13 cellular contexts compared by ENCODE assay signal in genomic region chr9:36141761-36142160, GRCh38. TPM values are rescaled to one million over a fixed set of nuclear protein-coding genes. Genes with fewer than 3 reads are reported as not detected.
DNase-seq lines count a peak whose midpoint lies in the region; ATAC-seq and TF ChIP-seq lines count a peak whose summit lies in the region.
"Had no signal": no experiment of that assay in that cellular context is flagged by ENCODE, and none has a peak within 500 bp of the region (broad histone marks: within the 10 kb centered on the region; RNA-seq: fewer than 3 reads in every experiment).

No MANE protein-coding gene starts in this region.

- peaks cover 99% of the 10 kb centered on the region for H3K4me1 Mint-ChIP-seq in dendritic cell treated with granulocyte-macrophage colony-stimulating factor and Interleukin-4, amounts not matched to agents 40 ng/mL and 50 ng/mL, for 4 days (ENCODE audit: low read depth)
- H3K4me1 Mint-ChIP-seq in osteocyte (ENCODE audit: unreplicated experiment): peaks cover 43% of the 10 kb centered on the region

- H3K27me3 Mint-ChIP-seq in dendritic cell treated with granulocyte-macrophage colony-stimulating factor and Interleukin-4, amounts not matched to agents 40 ng/mL and 50 ng/mL, for 4 days: no peaks in the 10 kb centered on the region
- H3K27me3 Mint-ChIP-seq in osteocyte (ENCODE audit: unreplicated experiment): no peaks in the 10 kb centered on the region

- peaks cover 0 to 67% of the 10 kb centered on the region in 2 donors for H3K4me1 ChIP-seq in right atrium auricular region

- TF ChIP-seq POLR2A in erythroblast (IDR thresholded peaks at IDR 0.05; ENCODE audit: low read length): no peak

- H3K4me3 Mint-ChIP-seq in dendritic cell treated with granulocyte-macrophage colony-stimulating factor and Interleukin-4, amounts not matched to agents 40 ng/mL and 50 ng/mL, for 4 days: peak overlapping the region; percentile 11
- H3K4me3 Mint-ChIP-seq in osteocyte (ENCODE audit: unreplicated experiment): no peak overlapping the region
- H3K4me3 Mint-ChIP-seq: neural progenitor cell had no signal

- intact Hi-C loops in Right ventricle myocardium inferior (cut with DNase I): no loop called here
- intact Hi-C loops in dendritic cell treated with granulocyte-macrophage colony-stimulating factor and Interleukin-4, amounts not matched to agents 40 ng/mL and 50 ng/mL, for 4 days (cut with micrococcal nuclease): no loop called here

- ATAC-seq in Right ventricle myocardium inferior (no peak), GM19395 (IDR thresholded peaks at IDR 0.05; ENCODE audit: unreplicated experiment) (no peak)

- peak overlapping the region; percentile 93 for H3K27ac Mint-ChIP-seq in dendritic cell treated with granulocyte-macrophage colony-stimulating factor and Interleukin-4, amounts not matched to agents 40 ng/mL and 50 ng/mL, for 4 days
- peak overlapping the region; percentile 60 for H3K27ac Mint-ChIP-seq in osteocyte (ENCODE audit: unreplicated experiment)
- H3K27ac Mint-ChIP-seq: neural progenitor cell had no signal

- TF ChIP-seq CTCF in right atrium auricular region (IDR thresholded peaks at IDR 0.05): no peak
- no peak for TF ChIP-seq CTCF in osteocyte (IDR thresholded peaks at IDR 0.05)

- peaks cover 61% of the 10 kb centered on the region for H3K36me3 Mint-ChIP-seq in dendritic cell treated with granulocyte-macrophage colony-stimulating factor and Interleukin-4, amounts not matched to agents 40 ng/mL and 50 ng/mL, for 4 days (ENCODE audit: low read depth)
- H3K36me3 Mint-ChIP-seq in osteocyte (ENCODE audit: unreplicated experiment): peaks cover 14% of the 10 kb centered on the region

- H3K4me3 ChIP-seq in right atrium auricular region: no peak overlapping the region
- H3K4me3 ChIP-seq: neural progenitor cell had no signal

- H3K36me3 ChIP-seq in right atrium auricular region: no peaks in the 10 kb centered on the region
- H3K36me3 ChIP-seq: neural progenitor cell had no signal

- peaks cover 14% of the 10 kb centered on the region for H3K9me3 Mint-ChIP-seq in dendritic cell treated with granulocyte-macrophage colony-stimulating factor and Interleukin-4, amounts not matched to agents 40 ng/mL and 50 ng/mL, for 4 days
- H3K9me3 Mint-ChIP-seq in osteocyte (ENCODE audit: unreplicated experiment): peaks cover 12% of the 10 kb centered on the region

- H3K9me3 ChIP-seq in right atrium auricular region: no peaks in the 10 kb centered on the region

- H3K27ac ChIP-seq in right atrium auricular region: peak overlapping the region; percentile 33 to 65
- H3K27ac ChIP-seq: neural progenitor cell had no signal

- DNase-seq in right atrium auricular region (ENCODE audit: low spot score) (no peak), Right ventricle myocardium inferior (ENCODE audit: missing footprints) (no peak), osteocyte (ENCODE audit: extremely low spot score, unreplicated experiment) (no peak), NCI-H2196 treated with DMSO at 0.1 percent for 48 hours (lab: John Stamatoyannopoulos, UW; ENCODE audit: unreplicated experiment) (no peak), erythroblast (lab: John Stamatoyannopoulos, UW) (no peak), NCI-H2227 treated with DMSO at 0.1 percent for 48 hours (lab: John Stamatoyannopoulos, UW) (no peak)
- DNase-seq: AML-193; NCI-H1436 treated with DMSO at 0.1 percent for 48 hours; NCI-H526 treated with DMSO at 0.1 percent for 48 hours; stimulated activated CD4-positive, alpha-beta T cell treated with anti-CD3 and anti-CD28 coated beads, Interleukin-12 subunit alpha, Interleukin-12 subunit beta, amount 100 ng/mL, for 4 hours had no signal

- no peaks in the 10 kb centered on the region for H3K27me3 ChIP-seq in right atrium auricular region

RNA-seq across cellular contexts. Expression of gene GLIPR2, which starts 5.2 kb away (rescaled TPM):
- total RNA-seq in right atrium auricular region: 10 to 100 TPM; 11.2 to 11.6 TPM
- 8.9 TPM for total RNA-seq in Right ventricle myocardium inferior
- 29.1 and 30.6 TPM in 2 replicates for total RNA-seq in osteocyte

RNA-seq across cellular contexts. Expression of gene CCIN, which starts 27.4 kb away (rescaled TPM):
- total RNA-seq in right atrium auricular region: not detected
- not detected for total RNA-seq in Right ventricle myocardium inferior
- total RNA-seq in osteocyte: not detected in 2 replicates

RNA-seq across cellular contexts. Expression of gene CLTA, which starts 49.0 kb away (rescaled TPM):
- total RNA-seq in right atrium auricular region (10 to 100 TPM; 67.2 to 87.7 TPM), Right ventricle myocardium inferior (69.4 TPM), osteocyte (260 and 281 TPM in 2 replicates)
